In the genomic region with DNA sequence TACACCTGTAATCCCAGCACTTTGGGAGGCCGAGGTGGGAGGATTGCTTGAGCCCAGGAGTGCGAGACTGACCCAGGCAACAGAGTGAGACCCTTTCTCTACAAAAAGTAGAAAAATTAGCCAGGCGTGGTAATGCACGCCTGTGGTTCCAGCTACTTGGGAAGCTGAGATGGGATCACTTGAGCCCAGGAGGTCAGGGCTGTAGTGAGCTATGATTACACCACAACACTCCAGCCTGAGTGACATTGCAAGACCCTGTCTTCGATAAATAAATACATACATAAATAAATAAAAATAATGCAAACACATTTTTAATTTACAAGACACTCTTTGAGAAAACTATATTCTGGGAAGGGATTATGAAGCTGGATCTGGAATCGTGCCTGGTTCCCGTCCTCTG, we compare ENCODE assay signal across 19 cellular contexts.
"Had no signal": no experiment of that assay in that cellular context is flagged by ENCODE, and none has a peak within 500 bp of the region (broad histone marks: within the 10 kb centered on the region; RNA-seq: fewer than 3 reads in every experiment).

No MANE protein-coding gene starts in this region.

- H3K4me1 Mint-ChIP-seq: memory B cell, naive B cell, neural crest cell had no signal

- H3K4me3 Mint-ChIP-seq: dendritic cell treated with granulocyte-macrophage colony-stimulating factor and Interleukin-4, amounts not matched to agents 40 ng/mL and 50 ng/mL, for 4 days; effector memory CD8-positive, alpha-beta T cell; memory B cell; mesothelial cell of epicardium; naive B cell; neural crest cell had no signal

- H3K4me1 ChIP-seq: gastrocnemius medialis, left ventricle myocardium inferior, lower lobe of right lung had no signal

- DNase-seq: effector memory CD8-positive, alpha-beta T cell; gastrocnemius medialis; glutamatergic neuron; left ventricle myocardium inferior; lower lobe of right lung; naive B cell; posterior cingulate gyrus; right cardiac atrium; stimulated activated CD4-positive, alpha-beta T cell treated with anti-CD3 and anti-CD28 coated beads, Interleukin-12 subunit alpha, Interleukin-12 subunit beta, amount 100 ng/mL, for 4 hours; stimulated activated naive CD4-positive, alpha-beta T cell; stomach; substantia nigra; trophoblast cell had no signal

- H3K36me3 Mint-ChIP-seq: memory B cell, mesothelial cell of epicardium, naive B cell had no signal

- H3K27ac Mint-ChIP-seq: dendritic cell treated with granulocyte-macrophage colony-stimulating factor and Interleukin-4, amounts not matched to agents 40 ng/mL and 50 ng/mL, for 4 days; effector memory CD8-positive, alpha-beta T cell; memory B cell; naive B cell had no signal

- H3K27me3 Mint-ChIP-seq: memory B cell, naive B cell had no signal

- H3K36me3 ChIP-seq: esophagus muscularis mucosa, gastrocnemius medialis, left ventricle myocardium inferior, lower lobe of right lung, stomach had no signal

- H3K9me3 ChIP-seq: esophagus muscularis mucosa, gastrocnemius medialis, left ventricle myocardium inferior, lower lobe of right lung, stomach had no signal

- H3K9me3 Mint-ChIP-seq: dendritic cell treated with granulocyte-macrophage colony-stimulating factor and Interleukin-4, amounts not matched to agents 40 ng/mL and 50 ng/mL, for 4 days; effector memory CD8-positive, alpha-beta T cell; memory B cell; mesothelial cell of epicardium had no signal

- H3K27me3 ChIP-seq: esophagus muscularis mucosa, gastrocnemius medialis, stomach had no signal

- H3K27ac ChIP-seq: epithelial cell of prostate, esophagus muscularis mucosa, gastrocnemius medialis, left ventricle myocardium inferior, lower lobe of right lung, stomach had no signal

- ATAC-seq: effector memory CD8-positive, alpha-beta T cell; gastrocnemius medialis; right cardiac atrium had no signal

- H3K4me3 ChIP-seq: esophagus muscularis mucosa, gastrocnemius medialis, left ventricle myocardium inferior, lower lobe of right lung, stomach had no signal
